In genomic region chr22:43956383-43956782, GRCh38 we compare ENCODE assay signal across 10 cellular contexts. TPM values are rescaled to one million over a fixed set of nuclear protein-coding genes. Genes with fewer than 3 reads are reported as not detected.
A peak's percentile ranks its signal among the peaks of the same experiment; 100 is the strongest.
DNase-seq lines count a peak whose midpoint lies in the region; ATAC-seq, FAIRE-seq and TF ChIP-seq lines count a peak whose summit lies in the region.
"Had no signal": no experiment of that assay in that cellular context is flagged by ENCODE, and none has a peak within 500 bp of the region (broad histone marks: within the 10 kb centered on the region; RNA-seq: fewer than 3 reads in every experiment).

No MANE protein-coding gene starts in this region.

- ATAC-seq in activated T-cell treated with anti-CD3 and anti-CD28 coated beads, Interleukin-2, amount 50 U/mL, for 72 hours (replicated peaks in 1 of 2), result no peak
- ATAC-seq in activated naive CD8-positive, alpha-beta T cell treated with anti-CD3 and anti-CD28 coated beads, Interleukin-2, amount 50 U/mL, for 24 hours, result no peak
- ATAC-seq in GM21825 (IDR thresholded peaks at IDR 0.05; ENCODE audit: unreplicated experiment) (no peak), HG03097 (IDR thresholded peaks at IDR 0.05; ENCODE audit: low FRiP score, unreplicated experiment) (no peak)

- H3K9me3 ChIP-seq in kidney (ENCODE audit: control insufficient read depth in 1 of 2, low read length in 2 of 2), result no peaks in the 10 kb centered on the region
- H3K9me3 ChIP-seq in tibial nerve, result no peaks in the 10 kb centered on the region

- H3K27ac Mint-ChIP-seq in activated T-cell treated with anti-CD3 and anti-CD28 coated beads, Interleukin-2, amount 50 U/mL, for 72 hours, result peak overlapping the region; percentile 97
- peak overlapping the region; percentile 82 for H3K27ac Mint-ChIP-seq in activated naive CD8-positive, alpha-beta T cell treated with anti-CD3 and anti-CD28 coated beads, Interleukin-2, amount 50 U/mL, for 24 hours

- no peak for DNase-seq in activated T-cell treated with anti-CD3 and anti-CD28 coated beads, Interleukin-2, amount 50 U/mL, for 72 hours
- no peak for DNase-seq in activated T-cell treated with anti-CD3 and anti-CD28 coated beads, Interleukin-2, amount 50 U/mL, for 48 hours
- DNase-seq in activated naive CD8-positive, alpha-beta T cell treated with anti-CD3 and anti-CD28 coated beads, Interleukin-2, amount 50 U/mL, for 24 hours, result no peak
- DNase-seq in kidney, result no peak
- no peak for DNase-seq in tibial nerve (ENCODE audit: low spot score in 2 of 2)
- DNase-seq in KG1 (lab: John Stamatoyannopoulos, UW), result no peak
- DNase-seq: DMS79 treated with DMSO at 0.1 percent for 48 hours had no signal

- H3K4me1 Mint-ChIP-seq in activated T-cell treated with anti-CD3 and anti-CD28 coated beads, Interleukin-2, amount 50 U/mL, for 72 hours (ENCODE audit: low read depth), result peaks cover 37% of the 10 kb centered on the region
- H3K4me1 Mint-ChIP-seq in activated naive CD8-positive, alpha-beta T cell treated with anti-CD3 and anti-CD28 coated beads, Interleukin-2, amount 50 U/mL, for 24 hours, result peaks cover 33% of the 10 kb centered on the region

- intact Hi-C loops in kidney (cut with DNase I), result no loop called here

- FAIRE-seq in kidney (lab: Jason Lieb, UNC), result no peak
- FAIRE-seq: TTC549 had no signal

- peaks cover 0 to 7% of the 10 kb centered on the region in 2 donors for H3K27me3 ChIP-seq in tibial nerve

- H3K27ac ChIP-seq in kidney (ENCODE audit: low read depth in 2 of 2, low read length in 2 of 2), result no peak overlapping the region
- no peak overlapping the region for H3K27ac ChIP-seq in tibial nerve

- H3K27me3 Mint-ChIP-seq in activated T-cell treated with anti-CD3 and anti-CD28 coated beads, Interleukin-2, amount 50 U/mL, for 72 hours (ENCODE audit: low read depth), result no peaks in the 10 kb centered on the region
- no peaks in the 10 kb centered on the region for H3K27me3 Mint-ChIP-seq in activated naive CD8-positive, alpha-beta T cell treated with anti-CD3 and anti-CD28 coated beads, Interleukin-2, amount 50 U/mL, for 24 hours

- H3K9ac ChIP-seq in kidney (ENCODE audit: low read length in 2 of 2), result no peak overlapping the region

- WGBS in tibial nerve, 2 donors, result 77 to 83% methylated on average over 8 of the region's 8 CpGs

- no peak for TF ChIP-seq POLR2A in tibial nerve (IDR thresholded peaks at IDR 0.05)

- no peak for TF ChIP-seq CTCF in kidney (IDR thresholded peaks at IDR 0.05; ENCODE audit: borderline replicate concordance, extremely low read depth, insufficient read depth)
- TF ChIP-seq CTCF in tibial nerve (IDR thresholded peaks at IDR 0.05), result no peak

- no peaks in the 10 kb centered on the region for H3K9me3 Mint-ChIP-seq in activated T-cell treated with anti-CD3 and anti-CD28 coated beads, Interleukin-2, amount 50 U/mL, for 72 hours
- no peaks in the 10 kb centered on the region for H3K9me3 Mint-ChIP-seq in activated naive CD8-positive, alpha-beta T cell treated with anti-CD3 and anti-CD28 coated beads, Interleukin-2, amount 50 U/mL, for 24 hours

- H3K4me1 ChIP-seq in kidney (ENCODE audit: control insufficient read depth in 1 of 2, insufficient read depth in 1 of 2, low read depth in 1 of 2, low read length in 2 of 2) (peaks cover 7 to 12% of the 10 kb centered on the region in 2 donors), tibial nerve (peaks cover 0 to 36% (median 17%) of the 10 kb centered on the region in 4 donors)

- no peak for TF ChIP-seq EP300 in tibial nerve (IDR thresholded peaks at IDR 0.05)

- H3K36me3 ChIP-seq in kidney (ENCODE audit: control insufficient read depth in 1 of 2, insufficient read depth in 2 of 2, low read length in 2 of 2) (no peaks in the 10 kb centered on the region), tibial nerve (no peaks in the 10 kb centered on the region)

- peak overlapping the region; percentile 91 to 100 for H3K4me3 Mint-ChIP-seq in activated T-cell treated with anti-CD3 and anti-CD28 coated beads, Interleukin-2, amount 50 U/mL, for 72 hours
- peak overlapping the region; percentile 94 for H3K4me3 Mint-ChIP-seq in activated naive CD8-positive, alpha-beta T cell treated with anti-CD3 and anti-CD28 coated beads, Interleukin-2, amount 50 U/mL, for 24 hours

- H3K36me3 Mint-ChIP-seq in activated T-cell treated with anti-CD3 and anti-CD28 coated beads, Interleukin-2, amount 50 U/mL, for 72 hours (ENCODE audit: insufficient read depth in 2 of 2), result peaks cover 3 to 4% of the 10 kb centered on the region in 2 donors
- H3K36me3 Mint-ChIP-seq in activated naive CD8-positive, alpha-beta T cell treated with anti-CD3 and anti-CD28 coated beads, Interleukin-2, amount 50 U/mL, for 24 hours (ENCODE audit: low read depth), result peaks cover 2% of the 10 kb centered on the region

- H3K4me3 ChIP-seq in kidney (ENCODE audit: low read length in 2 of 2) (peak overlapping the region; percentile 84 to 89), tibial nerve (peak overlapping the region; percentile 59 to 82 (median 80))

RNA-seq across cellular contexts. Expression of gene SAMM50, which starts 1.1 kb away (rescaled TPM):
- total RNA-seq in activated T-cell treated with anti-CD3 and anti-CD28 coated beads, Interleukin-2, amount 50 U/mL, for 72 hours, result 10 to 100 TPM; 37.6 to 43.0 TPM
- total RNA-seq in kidney (34.9 TPM), tibial nerve (10 to 100 TPM; 24.3 to 29.4 (median 28.1) TPM)
- polyA plus RNA-seq in kidney (ENCODE audit: insufficient read depth, low read depth, low replicate concordance), result 57.0 TPM

RNA-seq across cellular contexts. Expression of gene PNPLA3, which starts 32.8 kb away (rescaled TPM):
- total RNA-seq in activated T-cell treated with anti-CD3 and anti-CD28 coated beads, Interleukin-2, amount 50 U/mL, for 72 hours, result under 1 TPM; 0.25 to 0.60 TPM
- total RNA-seq in kidney (0.54 TPM), tibial nerve (1 to 10 TPM in 2 of 4 donors, under 1 TPM in 2; 0.44 to 9.3 (median 1.1) TPM)
- polyA plus RNA-seq in kidney (ENCODE audit: insufficient read depth, low read depth, low replicate concordance), result 1.2 TPM
